ENCODE assay signal across 9 cellular contexts in the genomic region with DNA sequence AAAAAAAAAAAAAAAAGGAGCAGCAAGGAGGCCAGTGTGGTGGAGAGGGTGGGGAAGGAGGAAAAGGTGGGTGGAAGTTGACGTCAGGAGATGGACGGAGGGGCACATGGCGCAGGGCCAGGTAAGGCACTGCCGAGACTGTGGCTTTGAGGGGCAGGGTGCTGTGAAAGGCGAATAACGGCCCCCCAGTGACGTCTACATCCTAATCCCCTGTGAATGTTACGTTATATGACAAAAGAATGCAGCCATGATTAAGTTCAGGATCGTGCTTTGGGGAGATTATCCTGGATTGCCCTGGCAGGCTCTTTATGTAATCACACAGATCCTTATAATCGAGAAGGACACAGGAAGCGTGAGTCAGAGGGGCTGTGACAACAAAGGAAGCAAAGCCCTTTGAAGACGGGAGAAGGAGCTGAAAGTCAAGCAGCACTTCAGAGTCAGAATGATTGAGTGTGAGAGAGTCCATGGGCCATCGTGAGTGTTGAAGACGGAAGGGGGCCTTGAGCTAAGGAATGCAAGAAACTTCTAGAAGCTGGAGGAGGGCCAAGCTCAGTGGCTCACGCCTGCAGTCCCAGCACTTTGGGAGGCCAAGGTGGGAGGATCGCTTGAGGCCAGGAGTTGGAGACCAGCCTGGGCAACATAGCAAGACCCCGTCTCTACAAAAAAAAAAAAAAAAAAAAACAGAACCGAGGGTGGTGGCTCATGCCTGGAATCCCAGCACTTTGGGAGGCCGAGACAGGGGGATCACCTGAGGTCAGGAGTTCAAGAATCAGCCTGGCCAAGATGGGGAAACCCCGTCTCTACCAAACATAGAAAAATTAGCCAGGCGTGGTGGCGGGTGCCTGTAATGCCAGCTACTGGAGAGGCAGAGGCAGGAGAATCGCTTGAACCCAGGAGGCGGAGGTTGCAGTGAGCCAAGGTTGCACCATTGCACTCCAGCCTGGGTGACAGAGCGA. TPM values are rescaled to one million over a fixed set of nuclear protein-coding genes. Genes with fewer than 3 reads are reported as not detected.
DNase-seq lines count a peak whose midpoint lies in the region; ATAC-seq and TF ChIP-seq lines count a peak whose summit lies in the region.
"Had no signal": no experiment of that assay in that cellular context is flagged by ENCODE, and none has a peak within 500 bp of the region (broad histone marks: within the 10 kb centered on the region; RNA-seq: fewer than 3 reads in every experiment).

No MANE protein-coding gene starts in this region.

- peaks cover 12% of the 10 kb centered on the region for H3K4me1 Mint-ChIP-seq in T-helper 2 cell treated with Interferon-gamma antibody and Interleukin-4, amounts not matched to agents 5 μg/mL and 100 μg/mL, for 36 hours (ENCODE audit: low read depth)
- H3K4me1 Mint-ChIP-seq in activated T-helper 1 cell treated with anti-CD3 and anti-CD28 coated beads, Interleukin-12 subunit alpha, Interleukin-12 subunit beta, Interleukin-2, Interleukin-4 antibody, amounts not matched to agents 30 ng/mL and 10 ng/mL and 1 ng/mL, durations not matched to agents 14 hours and 24 hours and 36 hours (ENCODE audit: low read depth) = peaks cover 33% of the 10 kb centered on the region
- H3K4me1 Mint-ChIP-seq in natural killer cell treated with Interleukin-12 subunit alpha and Interleukin-12 subunit beta and Interleukin-15 and Interleukin-18, amount 100 ng/mL, for 72 hours (ENCODE audit: low read depth in 2 of 2) = peaks cover 16 to 18% of the 10 kb centered on the region in 2 donors

- H3K9me3 ChIP-seq in hepatocyte (ENCODE audit: low read depth) (no peaks in the 10 kb centered on the region), thoracic aorta (no peaks in the 10 kb centered on the region)

- intact Hi-C loops in activated T-helper 1 cell treated with anti-CD3 and anti-CD28 coated beads, Interleukin-12 subunit alpha, Interleukin-12 subunit beta, Interleukin-2, Interleukin-4 antibody, amounts not matched to agents 30 ng/mL and 10 ng/mL and 1 ng/mL, durations not matched to agents 14 hours and 24 hours and 36 hours (cut with micrococcal nuclease) = no loop called here

- peaks cover 5% of the 10 kb centered on the region for H3K4me1 ChIP-seq in hepatocyte (ENCODE audit: insufficient read depth)
- peaks cover 0 to 16% of the 10 kb centered on the region in 2 donors for H3K4me1 ChIP-seq in thoracic aorta (ENCODE audit: control insufficient read depth in 1 of 2, low read depth in 2 of 2)

- no peaks in the 10 kb centered on the region for H3K79me2 ChIP-seq in hepatocyte

- no peak overlapping the region for H3K4me3 ChIP-seq in hepatocyte
- H3K4me3 ChIP-seq in thoracic aorta = no peak overlapping the region

- H3K9me3 Mint-ChIP-seq in T-helper 2 cell treated with Interferon-gamma antibody and Interleukin-4, amounts not matched to agents 5 μg/mL and 100 μg/mL, for 36 hours = no peaks in the 10 kb centered on the region
- no peaks in the 10 kb centered on the region for H3K9me3 Mint-ChIP-seq in activated T-helper 1 cell treated with anti-CD3 and anti-CD28 coated beads, Interleukin-12 subunit alpha, Interleukin-12 subunit beta, Interleukin-2, Interleukin-4 antibody, amounts not matched to agents 30 ng/mL and 10 ng/mL and 1 ng/mL, durations not matched to agents 14 hours and 24 hours and 36 hours
- H3K9me3 Mint-ChIP-seq in natural killer cell treated with Interleukin-12 subunit alpha and Interleukin-12 subunit beta and Interleukin-15 and Interleukin-18, amount 100 ng/mL, for 72 hours = no peaks in the 10 kb centered on the region

- peak overlapping the region; percentile 58 for H3K27ac Mint-ChIP-seq in T-helper 2 cell treated with Interferon-gamma antibody and Interleukin-4, amounts not matched to agents 5 μg/mL and 100 μg/mL, for 36 hours
- H3K27ac Mint-ChIP-seq in activated T-helper 1 cell treated with anti-CD3 and anti-CD28 coated beads, Interleukin-12 subunit alpha, Interleukin-12 subunit beta, Interleukin-2, Interleukin-4 antibody, amounts not matched to agents 30 ng/mL and 10 ng/mL and 1 ng/mL, durations not matched to agents 14 hours and 24 hours and 36 hours = peak overlapping the region; percentile 52
- no peak overlapping the region for H3K27ac Mint-ChIP-seq in natural killer cell treated with Interleukin-12 subunit alpha and Interleukin-12 subunit beta and Interleukin-15 and Interleukin-18, amount 100 ng/mL, for 72 hours

- no peak overlapping the region for H2AFZ ChIP-seq in hepatocyte

- H3K27me3 ChIP-seq in hepatocyte (no peaks in the 10 kb centered on the region), thoracic aorta (replicated peaks; ENCODE audit: insufficient read depth) (no peaks in the 10 kb centered on the region)

- no peak overlapping the region for H3K4me3 Mint-ChIP-seq in T-helper 2 cell treated with Interferon-gamma antibody and Interleukin-4, amounts not matched to agents 5 μg/mL and 100 μg/mL, for 36 hours
- no peak overlapping the region for H3K4me3 Mint-ChIP-seq in activated T-helper 1 cell treated with anti-CD3 and anti-CD28 coated beads, Interleukin-12 subunit alpha, Interleukin-12 subunit beta, Interleukin-2, Interleukin-4 antibody, amounts not matched to agents 30 ng/mL and 10 ng/mL and 1 ng/mL, durations not matched to agents 14 hours and 24 hours and 36 hours
- H3K4me3 Mint-ChIP-seq in natural killer cell treated with Interleukin-12 subunit alpha and Interleukin-12 subunit beta and Interleukin-15 and Interleukin-18, amount 100 ng/mL, for 72 hours = no peak overlapping the region

- no peaks in the 10 kb centered on the region for H3K9me2 ChIP-seq in hepatocyte (replicated peaks; ENCODE audit: insufficient read depth)

- H3K27me3 Mint-ChIP-seq in T-helper 2 cell treated with Interferon-gamma antibody and Interleukin-4, amounts not matched to agents 5 μg/mL and 100 μg/mL, for 36 hours (ENCODE audit: low read depth) = peaks cover 10% of the 10 kb centered on the region
- peaks cover 9% of the 10 kb centered on the region for H3K27me3 Mint-ChIP-seq in activated T-helper 1 cell treated with anti-CD3 and anti-CD28 coated beads, Interleukin-12 subunit alpha, Interleukin-12 subunit beta, Interleukin-2, Interleukin-4 antibody, amounts not matched to agents 30 ng/mL and 10 ng/mL and 1 ng/mL, durations not matched to agents 14 hours and 24 hours and 36 hours (ENCODE audit: insufficient read depth)
- peaks cover 13 to 20% of the 10 kb centered on the region in 2 donors for H3K27me3 Mint-ChIP-seq in natural killer cell treated with Interleukin-12 subunit alpha and Interleukin-12 subunit beta and Interleukin-15 and Interleukin-18, amount 100 ng/mL, for 72 hours

- 58% methylated on average over 23 of the region's 25 CpGs for WGBS in hepatocyte (ENCODE audit: low lambda C conversion rate, missing lambda C conversion rate)

- TF ChIP-seq CTCF in hepatocyte (IDR thresholded peaks at IDR 0.05; ENCODE audit: poor library complexity) (no peak), thoracic aorta (IDR thresholded peaks at IDR 0.05) (no peak)

- H3K36me3 ChIP-seq in hepatocyte (replicated peaks; ENCODE audit: insufficient read depth, low read depth) = no peaks in the 10 kb centered on the region
- peaks cover 2% of the 10 kb centered on the region for H3K36me3 ChIP-seq in thoracic aorta

- H3K27ac ChIP-seq in hepatocyte (peak overlapping the region; percentile 31), thoracic aorta (peak overlapping the region in 1 of 2 donors; percentile 7)
- H3K27ac ChIP-seq: C4-2B had no signal

- ATAC-seq in thoracic aorta (ENCODE audit: insufficient number of reproducible peaks, low FRiP score, low read depth) = no peak
- no peak for ATAC-seq in GM18870 (IDR thresholded peaks at IDR 0.05; ENCODE audit: unreplicated experiment)
- no peak for ATAC-seq in natural killer cell treated with Interleukin-12 subunit alpha and Interleukin-12 subunit beta and Interleukin-15 and Interleukin-18, amount 100 ng/mL, for 72 hours

- no peak overlapping the region for H3K4me2 ChIP-seq in hepatocyte

- no peaks in the 10 kb centered on the region for H3K36me3 Mint-ChIP-seq in T-helper 2 cell treated with Interferon-gamma antibody and Interleukin-4, amounts not matched to agents 5 μg/mL and 100 μg/mL, for 36 hours (ENCODE audit: low read depth)
- no peaks in the 10 kb centered on the region for H3K36me3 Mint-ChIP-seq in activated T-helper 1 cell treated with anti-CD3 and anti-CD28 coated beads, Interleukin-12 subunit alpha, Interleukin-12 subunit beta, Interleukin-2, Interleukin-4 antibody, amounts not matched to agents 30 ng/mL and 10 ng/mL and 1 ng/mL, durations not matched to agents 14 hours and 24 hours and 36 hours (ENCODE audit: low read depth)
- no peaks in the 10 kb centered on the region for H3K36me3 Mint-ChIP-seq in natural killer cell treated with Interleukin-12 subunit alpha and Interleukin-12 subunit beta and Interleukin-15 and Interleukin-18, amount 100 ng/mL, for 72 hours

- no peak for DNase-seq in T-helper 2 cell treated with Interferon-gamma antibody and Interleukin-4, amounts not matched to agents 5 μg/mL and 100 μg/mL, for 36 hours (ENCODE audit: low spot score)
- no peak for DNase-seq in T-helper 2 cell
- DNase-seq in activated T-helper 1 cell treated with anti-CD3 and anti-CD28 coated beads, Interleukin-12 subunit alpha, Interleukin-12 subunit beta, Interleukin-2, Interleukin-4 antibody, amounts not matched to agents 30 ng/mL and 10 ng/mL and 1 ng/mL, durations not matched to agents 14 hours and 24 hours and 36 hours (ENCODE audit: low spot score) = no peak
- DNase-seq in hepatocyte (ENCODE audit: low spot score) = peak; percentile 72
- DNase-seq in thoracic aorta (ENCODE audit: low spot score) = peak; percentile 38
- no peak for DNase-seq in natural killer cell treated with Interleukin-12 subunit alpha and Interleukin-12 subunit beta and Interleukin-15 and Interleukin-18, amount 100 ng/mL, for 72 hours (ENCODE audit: low spot score)
- DNase-seq in activated CD4-positive, CD25-positive, alpha-beta regulatory T cell treated with anti-CD3 and anti-CD28 coated beads, Interleukin-2, amount 50 U/mL, for 72 hours = no peak

- no peaks in the 10 kb centered on the region for H4K20me1 ChIP-seq in hepatocyte (ENCODE audit: insufficient read depth, poor library complexity, severe bottlenecking)

RNA-seq across cellular contexts. Expression of a gene that starts 13.8 kb away (rescaled TPM):
- total RNA-seq in activated T-helper 1 cell treated with anti-CD3 and anti-CD28 coated beads, Interleukin-12 subunit alpha, Interleukin-12 subunit beta, Interleukin-2, Interleukin-4 antibody, amounts not matched to agents 30 ng/mL and 10 ng/mL and 1 ng/mL, durations not matched to agents 14 hours and 24 hours and 36 hours = not detected in 2 replicates
- total RNA-seq in hepatocyte = 0.73 TPM in 1 of 2 replicates, not detected in the other
- polyA plus RNA-seq in hepatocyte = not detected in 2 replicates
- not detected for total RNA-seq in thoracic aorta
- total RNA-seq in natural killer cell treated with Interleukin-12 subunit alpha and Interleukin-12 subunit beta and Interleukin-15 and Interleukin-18, amount 100 ng/mL, for 72 hours = not detected

RNA-seq across cellular contexts. Expression of a gene that starts 13.9 kb away (rescaled TPM):
- total RNA-seq in activated T-helper 1 cell treated with anti-CD3 and anti-CD28 coated beads, Interleukin-12 subunit alpha, Interleukin-12 subunit beta, Interleukin-2, Interleukin-4 antibody, amounts not matched to agents 30 ng/mL and 10 ng/mL and 1 ng/mL, durations not matched to agents 14 hours and 24 hours and 36 hours = 1.1 and 1.3 TPM in 2 replicates
- total RNA-seq in hepatocyte = 2.8 and 5.1 TPM in 2 replicates
- polyA plus RNA-seq in hepatocyte = 4.9 and 5.6 TPM in 2 replicates
- 1 to 10 TPM; 3.4 to 6.2 TPM for total RNA-seq in thoracic aorta
- total RNA-seq in natural killer cell treated with Interleukin-12 subunit alpha and Interleukin-12 subunit beta and Interleukin-15 and Interleukin-18, amount 100 ng/mL, for 72 hours = 1 to 10 TPM; 1.6 to 1.9 TPM

RNA-seq across cellular contexts. Expression of a gene that starts 41.5 kb away (rescaled TPM):
- total RNA-seq in activated T-helper 1 cell treated with anti-CD3 and anti-CD28 coated beads, Interleukin-12 subunit alpha, Interleukin-12 subunit beta, Interleukin-2, Interleukin-4 antibody, amounts not matched to agents 30 ng/mL and 10 ng/mL and 1 ng/mL, durations not matched to agents 14 hours and 24 hours and 36 hours = 19.3 and 20.6 TPM in 2 replicates
- total RNA-seq in hepatocyte = 123 and 124 TPM in 2 replicates
- 76.4 and 85.6 TPM in 2 replicates for polyA plus RNA-seq in hepatocyte
- 100 to 1,000 TPM in 1 of 2 donors, 10 to 100 TPM in 1; 59.7 to 102 TPM for total RNA-seq in thoracic aorta
- 10 to 100 TPM; 11.7 to 20.3 TPM for total RNA-seq in natural killer cell treated with Interleukin-12 subunit alpha and Interleukin-12 subunit beta and Interleukin-15 and Interleukin-18, amount 100 ng/mL, for 72 hours

Comparison
In these comparisons a context has a peak if more than half of its experiments do, and no peak if none do; other contexts are left out.
1. DNase-seq: peak in hepatocyte (single experiment) and thoracic aorta (single experiment); none in T-helper 2 cell treated with Interferon-gamma antibody and Interleukin-4, amounts not matched to agents 5 μg/mL and 100 μg/mL, for 36 hours (single experiment), T-helper 2 cell (0 of 5), activated T-helper 1 cell treated with anti-CD3 and anti-CD28 coated beads, Interleukin-12 subunit alpha, Interleukin-12 subunit beta, Interleukin-2, Interleukin-4 antibody, amounts not matched to agents 30 ng/mL and 10 ng/mL and 1 ng/mL, durations not matched to agents 14 hours and 24 hours and 36 hours (single experiment), natural killer cell treated with Interleukin-12 subunit alpha and Interleukin-12 subunit beta and Interleukin-15 and Interleukin-18, amount 100 ng/mL, for 72 hours (single experiment) and activated CD4-positive, CD25-positive, alpha-beta regulatory T cell treated with anti-CD3 and anti-CD28 coated beads, Interleukin-2, amount 50 U/mL, for 72 hours (single experiment).
2. H3K27ac Mint-ChIP-seq: peak in T-helper 2 cell treated with Interferon-gamma antibody and Interleukin-4, amounts not matched to agents 5 μg/mL and 100 μg/mL, for 36 hours (single experiment) and activated T-helper 1 cell treated with anti-CD3 and anti-CD28 coated beads, Interleukin-12 subunit alpha, Interleukin-12 subunit beta, Interleukin-2, Interleukin-4 antibody, amounts not matched to agents 30 ng/mL and 10 ng/mL and 1 ng/mL, durations not matched to agents 14 hours and 24 hours and 36 hours (single experiment); none in natural killer cell treated with Interleukin-12 subunit alpha and Interleukin-12 subunit beta and Interleukin-15 and Interleukin-18, amount 100 ng/mL, for 72 hours (0 of 2).